13 cellular contexts compared by ENCODE assay signal in the genomic region with DNA sequence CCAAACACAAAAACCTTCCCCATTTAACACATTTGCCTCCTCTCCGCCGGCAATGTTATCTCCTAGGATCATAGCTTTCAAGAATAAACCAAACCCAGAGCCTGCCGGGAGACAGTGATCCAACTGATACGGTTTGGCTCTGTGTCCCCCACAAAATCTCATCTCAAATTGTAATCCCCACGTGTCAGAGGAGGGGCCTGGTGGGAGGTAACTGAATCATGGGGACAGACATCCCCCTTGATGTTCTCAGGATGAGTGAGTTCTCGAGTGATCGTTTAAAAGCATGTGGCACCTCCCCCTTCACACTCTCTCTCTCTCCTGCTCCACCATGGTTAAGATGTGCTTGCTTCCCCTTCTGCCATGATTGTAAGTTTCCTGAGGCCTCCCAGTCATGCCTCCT. TPM values are rescaled to one million over a fixed set of nuclear protein-coding genes. Genes with fewer than 3 reads are reported as not detected.
DNase-seq lines count a peak whose midpoint lies in the region; ATAC-seq, FAIRE-seq and TF ChIP-seq lines count a peak whose summit lies in the region.
"Had no signal": no experiment of that assay in that cellular context is flagged by ENCODE, and none has a peak within 500 bp of the region (broad histone marks: within the 10 kb centered on the region; RNA-seq: fewer than 3 reads in every experiment).

No MANE protein-coding gene starts in this region.

- H4K91ac ChIP-seq in H1 (replicated peaks; ENCODE audit: insufficient read length, low read length): no peak overlapping the region

- no peak for TF ChIP-seq POLR2A in H1 (IDR thresholded peaks at IDR 0.05; ENCODE audit: control extremely low read depth in 1 of 2, low read depth in 2 of 2, low read length in 2 of 2)

- no peak overlapping the region for H2BK12ac ChIP-seq in H1 (ENCODE audit: low read depth, low read length)

- no peak overlapping the region for H2BK20ac ChIP-seq in H1 (ENCODE audit: low read length)

- H4K8ac ChIP-seq in H1 (ENCODE audit: extremely low read depth, insufficient read depth, low read length): no peak overlapping the region
- H4K8ac ChIP-seq in mesendoderm (ENCODE audit: low read depth, low read length): no peak overlapping the region

- H3K9me3 Mint-ChIP-seq in HFFc6 (no peaks in the 10 kb centered on the region), Calu3 (ENCODE audit: low read depth, unreplicated experiment) (no peaks in the 10 kb centered on the region)
- H3K9me3 Mint-ChIP-seq: activated T-helper 17 cell treated with anti-CD3 and anti-CD28 coated beads, Interleukin-2, amount 50 U/mL, for 72 hours; CD8-positive, alpha-beta T cell had no signal

- no peak for ATAC-seq in HG03460 (IDR thresholded peaks at IDR 0.05; ENCODE audit: unreplicated experiment)
- ATAC-seq: activated CD4-positive, CD25-positive, alpha-beta regulatory T cell treated with anti-CD3 and anti-CD28 coated beads, Interleukin-2, amount 50 U/mL, for 24 hours; activated T-helper 17 cell treated with anti-CD3 and anti-CD28 coated beads, Interleukin-2, amount 50 U/mL, for 72 hours; CD8-positive, alpha-beta T cell had no signal

- no TSS peak for BruUV-seq in Calu3 (replicated peaks; lab: Mats Ljungman, UMichigan)

- H3K23ac ChIP-seq in H1 (ENCODE audit: insufficient read length) (no peak overlapping the region), mesendoderm (ENCODE audit: low read length) (no peak overlapping the region)

- H4K5ac ChIP-seq in H1 (ENCODE audit: insufficient read length, low read depth, low read length): no peak overlapping the region
- H4K5ac ChIP-seq in mesendoderm (ENCODE audit: low read length): no peak overlapping the region

- WGBS in H1 (ENCODE audit: extremely low coverage in 1 of 2, insufficient coverage in 1 of 2, insufficient read length in 1 of 2, insufficient replicate concordance in 2 of 2, low coverage in 1 of 2, low lambda C conversion rate in 2 of 2, missing lambda C conversion rate in 1 of 2), 2 experiments: 73% methylated on average over 7 of the region's 7 CpGs; no CpG with 5 or more reads in 1 of the 2 experiments
- no CpG with 5 or more reads among the region's 7 CpGs for WGBS in mesendoderm (ENCODE audit: extremely low coverage, insufficient coverage, low lambda C conversion rate)

- H3K9me3 ChIP-seq in H1 (ENCODE audit: insufficient read depth in 2 of 2, low read depth in 1 of 2, low read length in 1 of 2): peaks cover 0 to 4% of the 10 kb centered on the region in 2 experiments; a peak in 2 of 4 replicates
- H3K9me3 ChIP-seq in subcutaneous abdominal adipose tissue (ENCODE audit: control insufficient read depth in 5 of 5, low read length in 5 of 5): no peaks in the 10 kb centered on the region

- H3K4me3 Mint-ChIP-seq in HFFc6 (peak overlapping the region; percentile 83), Calu3 (ENCODE audit: low read depth, unreplicated experiment) (no peak overlapping the region)
- H3K4me3 Mint-ChIP-seq: activated T-helper 17 cell treated with anti-CD3 and anti-CD28 coated beads, Interleukin-2, amount 50 U/mL, for 72 hours; CD8-positive, alpha-beta T cell had no signal

- H3K4me2 ChIP-seq in H1 (ENCODE audit: insufficient read depth in 1 of 2, low read depth in 2 of 2, low read length in 2 of 2) (no peak overlapping the region), mesendoderm (ENCODE audit: low read length) (no peak overlapping the region)

- no peak overlapping the region for H3K4me3 ChIP-seq in H1 (ENCODE audit: extremely low read depth in 1 of 4, insufficient read depth in 2 of 4, low read depth in 3 of 4, low read length in 4 of 4)
- no peak overlapping the region for H3K4me3 ChIP-seq in mesendoderm (ENCODE audit: low read length)
- H3K4me3 ChIP-seq in subcutaneous abdominal adipose tissue (ENCODE audit: low read depth in 1 of 5, low read length in 5 of 5): no peak overlapping the region

- H3K23me2 ChIP-seq in H1 (ENCODE audit: low read depth, low read length): no peaks in the 10 kb centered on the region

- FAIRE-seq in H1 (lab: Jason Lieb, UNC): no peak
- FAIRE-seq: colon had no signal

- no peak overlapping the region for H3K56ac ChIP-seq in H1 (replicated peaks; ENCODE audit: insufficient read length, low read depth, low read length)
- no peak overlapping the region for H3K56ac ChIP-seq in mesendoderm (ENCODE audit: low read length)

- H2AK5ac ChIP-seq in H1 (ENCODE audit: low read depth, low read length) (no peak overlapping the region), mesendoderm (ENCODE audit: low read length) (no peak overlapping the region)

- TF ChIP-seq RAD21 in H1 (IDR thresholded peaks at IDR 0.05 in 1 of 2, conservative IDR thresholded peaks at IDR 0.05 in 1 of 2; ENCODE audit: low read depth in 2 of 2, low read length in 2 of 2): no peak

- peaks cover 0 to 77% of the 10 kb centered on the region in 2 experiments; a peak in 3 of 4 replicates for H3K79me2 ChIP-seq in H1 (ENCODE audit: control insufficient read depth in 1 of 2, insufficient read depth in 2 of 2, low read length in 2 of 2)
- H3K79me2 ChIP-seq in mesendoderm (ENCODE audit: control insufficient read depth, insufficient read depth, low read length): peaks cover 13% of the 10 kb centered on the region

- intact Hi-C loops in Calu3 (cut with micrococcal nuclease; ENCODE audit: unreplicated experiment): no loop called here

- H2AFZ ChIP-seq in H1 (ENCODE audit: low read length): no peak overlapping the region

- peaks cover 0 to 3% of the 10 kb centered on the region in 2 experiments for H4K20me1 ChIP-seq in H1 (replicated peaks in 1 of 2; ENCODE audit: control insufficient read depth in 1 of 2, insufficient read depth in 2 of 2, low read length in 2 of 2)

- H3K18ac ChIP-seq in H1 (ENCODE audit: extremely low read depth, low read length) (no peak overlapping the region), mesendoderm (ENCODE audit: low read length) (no peak overlapping the region)

- DNase-seq in HFFc6 (no peak), H1 (ENCODE audit: low read depth in 1 of 2, low spot score in 2 of 2) (no peak), mesendoderm (peak; percentile 85), Calu3 (no peak), GM13977 (ENCODE audit: low spot score) (no peak)
- no peak for DNase-seq in stimulated activated CD8-positive, alpha-beta memory T cell treated with anti-CD3 and anti-CD28 coated beads, Interleukin-4, amount 100 ng/mL, for 48 hours
- DNase-seq: CD8-positive, alpha-beta T cell; NCI-H1436 had no signal

- H3K36me3 Mint-ChIP-seq in HFFc6 (ENCODE audit: low read depth) (peaks cover 14% of the 10 kb centered on the region), Calu3 (ENCODE audit: insufficient read depth, unreplicated experiment) (no peaks in the 10 kb centered on the region)
- H3K36me3 Mint-ChIP-seq: CD8-positive, alpha-beta T cell had no signal

- H3K27me3 Mint-ChIP-seq in HFFc6 (ENCODE audit: insufficient read depth): no peaks in the 10 kb centered on the region
- H3K27me3 Mint-ChIP-seq in Calu3 (ENCODE audit: unreplicated experiment): no peaks in the 10 kb centered on the region
- H3K27me3 Mint-ChIP-seq: activated T-helper 17 cell treated with anti-CD3 and anti-CD28 coated beads, Interleukin-2, amount 50 U/mL, for 72 hours had no signal

- H3K27ac ChIP-seq in H1 (ENCODE audit: low read depth, low read length): no peak overlapping the region
- H3K27ac ChIP-seq in mesendoderm (ENCODE audit: low read depth, low read length): peak overlapping the region; percentile 5
- peak overlapping the region; percentile 70 for H3K27ac ChIP-seq in subcutaneous abdominal adipose tissue (ENCODE audit: low read depth, low read length)

- H3K4me1 Mint-ChIP-seq in HFFc6 (ENCODE audit: low read depth): peaks cover 48% of the 10 kb centered on the region
- peaks cover 11% of the 10 kb centered on the region for H3K4me1 Mint-ChIP-seq in Calu3 (ENCODE audit: low read depth, unreplicated experiment)
- H3K4me1 Mint-ChIP-seq: activated T-helper 17 cell treated with anti-CD3 and anti-CD28 coated beads, Interleukin-2, amount 50 U/mL, for 72 hours had no signal

- H2BK15ac ChIP-seq in H1 (ENCODE audit: low read length): no peak overlapping the region
- no peak overlapping the region for H2BK15ac ChIP-seq in mesendoderm (replicated peaks; ENCODE audit: low read depth)

- POLR2A ChIA-PET in H1 (lab: Charles Lee; ENCODE audit: partially characterized antibody): interaction anchor here (1.1 to 1.9 kb wide), 2 partner anchors 7 to 10 kb away, joined by 4 to 5 read pairs; no protein-coding TSS in a partner anchor

- H3K4ac ChIP-seq in H1 (replicated peaks; ENCODE audit: insufficient read length, low read depth, low read length) (no peak overlapping the region), mesendoderm (ENCODE audit: low read depth, low read length) (no peak overlapping the region)

- TF ChIP-seq CTCF in HFFc6 (IDR thresholded peaks at IDR 0.05) (no peak), H1 (IDR thresholded peaks at IDR 0.05; ENCODE audit: control extremely low read depth in 1 of 3, insufficient read depth in 1 of 3, low read depth in 1 of 3, low read length in 3 of 3) (no peak), Calu3 (IDR thresholded peaks at IDR 0.05; ENCODE audit: unreplicated experiment) (no peak), GM13977 (IDR thresholded peaks at IDR 0.05; ENCODE audit: extremely low read depth, insufficient read depth, missing control alignments) (no peak)

- H3K79me1 ChIP-seq in H1 (ENCODE audit: low read depth, low read length) (peaks cover 3% of the 10 kb centered on the region; the same call in 1 of the 2 replicates), mesendoderm (ENCODE audit: low read length) (peaks cover 13% of the 10 kb centered on the region)

- H2BK5ac ChIP-seq in H1 (ENCODE audit: low read depth, low read length) (no peak overlapping the region), mesendoderm (ENCODE audit: low read length) (no peak overlapping the region)

- H3K9ac ChIP-seq in H1 (replicated peaks in 1 of 4; ENCODE audit: extremely low read depth in 1 of 4, low read depth in 3 of 4, low read length in 3 of 4) (no peak overlapping the region), mesendoderm (ENCODE audit: low read length) (no peak overlapping the region), subcutaneous abdominal adipose tissue (ENCODE audit: low read length in 5 of 5) (no peak overlapping the region)

- H3K36me3 ChIP-seq in H1 (ENCODE audit: control insufficient read depth in 2 of 4, insufficient read depth in 4 of 4, low read length in 3 of 4) (no peaks in the 10 kb centered on the region; a peak in 1 of 8 replicates), mesendoderm (ENCODE audit: control insufficient read depth, insufficient read depth, low read length) (no peaks in the 10 kb centered on the region), subcutaneous abdominal adipose tissue (ENCODE audit: control insufficient read depth in 5 of 5, insufficient read depth in 5 of 5, low read length in 5 of 5) (no peaks in the 10 kb centered on the region)

- CTCF ChIA-PET in H1 (lab: Charles Lee; ENCODE audit: partially characterized antibody) (interaction anchor here (0.7 to 0.9 kb wide), 2 partner anchors 12 to 28 kb away, joined by 3 to 4 read pairs; no protein-coding TSS in a partner anchor), Calu3 (lab: Charles Lee) (no interaction called here)

- no peaks in the 10 kb centered on the region for H3K27me3 ChIP-seq in H1 (replicated peaks in 1 of 4; ENCODE audit: control insufficient read depth in 3 of 4, extremely low read depth in 1 of 4, insufficient read depth in 3 of 4, low read length in 3 of 4)
- H3K27me3 ChIP-seq in mesendoderm (ENCODE audit: insufficient read depth, low read length, poor library complexity): no peaks in the 10 kb centered on the region
- H3K27me3 ChIP-seq in subcutaneous abdominal adipose tissue (ENCODE audit: control insufficient read depth in 5 of 5, insufficient read depth in 4 of 5, low read length in 5 of 5): no peaks in the 10 kb centered on the region

- H3K4me1 ChIP-seq in H1 (replicated peaks in 1 of 4; ENCODE audit: control insufficient read depth in 3 of 4, insufficient read depth in 4 of 4, low read length in 3 of 4): peaks cover 0 to 4% (median under 1%) of the 10 kb centered on the region in 4 experiments; a peak in 2 of 7 replicates
- peaks cover 5% of the 10 kb centered on the region for H3K4me1 ChIP-seq in mesendoderm (ENCODE audit: control insufficient read depth, low read depth, low read length)
- peaks cover 0 to 21% (median 17%) of the 10 kb centered on the region in 5 donors for H3K4me1 ChIP-seq in subcutaneous abdominal adipose tissue (ENCODE audit: control insufficient read depth in 5 of 5, insufficient read depth in 5 of 5, low read length in 5 of 5)

- TF ChIP-seq EP300 in H1 (IDR thresholded peaks at IDR 0.05; ENCODE audit: borderline replicate concordance in 1 of 2, low read depth in 2 of 2, low read length in 2 of 2): no peak

- in situ Hi-C loops in GM13977 (cut with MboI; ENCODE audit: low pct_unique_long_range_greater_than_20kb, low sequenced_read_pairs, unreplicated experiment): no loop called here

- H3K14ac ChIP-seq in H1 (ENCODE audit: insufficient read length): no peak overlapping the region

- peak overlapping the region; percentile 92 for H3K27ac Mint-ChIP-seq in HFFc6
- no peak overlapping the region for H3K27ac Mint-ChIP-seq in Calu3 (ENCODE audit: unreplicated experiment)
- H3K27ac Mint-ChIP-seq: activated T-helper 17 cell treated with anti-CD3 and anti-CD28 coated beads, Interleukin-2, amount 50 U/mL, for 72 hours; CD8-positive, alpha-beta T cell had no signal

- no peak overlapping the region for H2BK120ac ChIP-seq in H1 (replicated peaks; ENCODE audit: low read depth, low read length)
- H2BK120ac ChIP-seq in mesendoderm (ENCODE audit: low read depth, low read length): no peak overlapping the region

RNA-seq across cellular contexts. Expression of a gene that starts 33.3 kb away (rescaled TPM):
- 100 to 1,000 TPM; 139 to 165 (median 155) TPM for total RNA-seq in HFFc6 (2021; fragmentation: NEBNext Ultra II Directional; extraction: Animal tissue kit (Norgen Biotek cat#: 25700))
- 108 and 121 TPM in 2 replicates for total RNA-seq in H1 (2021; fragmentation: NEBNext Ultra II Directional; extraction: Animal tissue kit (Norgen Biotek cat#: 25700))
- polyA plus RNA-seq in H1 (2011; rRNA removed): 122 and 138 TPM in 2 replicates
- polyA plus RNA-seq in H1 (2011; cell fraction: cytosol; rRNA removed): 125 TPM
- 169 TPM for polyA plus RNA-seq in H1 (2011; cell fraction: nucleus; rRNA removed)
- polyA plus RNA-seq in H1 (2012, experiment 1 of 2): 66.5 to 88.5 TPM (median 83.3 TPM) in 4 replicates
- polyA plus RNA-seq in H1 (2012, experiment 2 of 2): 21.5 TPM
- 74.2 TPM for polyA plus RNA-seq in H1 (2013, experiment 1 of 2)
- 74.1 TPM for polyA plus RNA-seq in H1 (2013, experiment 2 of 2)
- 181 and 254 TPM in 2 replicates for polyA minus RNA-seq in H1 (2011; rRNA and poly(A)+ RNA removed)
- 83.7 TPM for polyA minus RNA-seq in H1 (2011; cell fraction: cytosol; rRNA and poly(A)+ RNA removed)
- polyA minus RNA-seq in H1 (2011; cell fraction: nucleus; rRNA and poly(A)+ RNA removed): 129 TPM
- 69.0 TPM for polyA plus RNA-seq in mesendoderm (2013, experiment 1 of 2)
- polyA plus RNA-seq in mesendoderm (2013, experiment 2 of 2): 71.1 TPM
- 63.1 and 64.1 TPM in 2 replicates for total RNA-seq in Calu3 (2022)
